ENCODE assay signal across 21 cellular contexts in genomic region chr20:25493748-25494505, GRCh38.
"Had no signal": no experiment of that assay in that cellular context is flagged by ENCODE, and none has a peak within 500 bp of the region (broad histone marks: within the 10 kb centered on the region; RNA-seq: fewer than 3 reads in every experiment).

No MANE protein-coding gene starts in this region.

- H3K4me1 ChIP-seq: lower lobe of right lung, sigmoid colon, thyroid gland had no signal

- H3K27me3 Mint-ChIP-seq: activated naive CD8-positive, alpha-beta T cell treated with anti-CD3 and anti-CD28 coated beads, Interleukin-2, amount 10 ng/mL, durations not matched to agents 7 days and 5 days; effector memory CD8-positive, alpha-beta T cell had no signal

- H3K36me3 ChIP-seq: lower lobe of right lung, ovary had no signal

- FAIRE-seq: urothelium cell line had no signal

- H3K27ac ChIP-seq: epithelial cell of prostate, lower lobe of right lung, ovary, sigmoid colon, thyroid gland, WERI-Rb-1 had no signal

- H3K9me3 ChIP-seq: lower lobe of right lung, ovary, sigmoid colon, thyroid gland had no signal

- H3K36me3 Mint-ChIP-seq: activated naive CD8-positive, alpha-beta T cell treated with anti-CD3 and anti-CD28 coated beads, Interleukin-2, amount 10 ng/mL, durations not matched to agents 7 days and 5 days; stimulated activated memory B cell treated with anti-CD40 and anti-IgM and Interleukin-4, amounts not matched to agents 10 μg/mL and 1 μg/mL and 100 μg/mL, for 72 hours had no signal

- H3K4me3 ChIP-seq: lower lobe of right lung, ovary, sigmoid colon, thyroid gland had no signal

- DNase-seq: activated CD4-positive, alpha-beta T cell treated with anti-CD3 and anti-CD28 coated beads, Interleukin-2, amount 50 U/mL, for 48 hours; activated naive CD8-positive, alpha-beta T cell treated with anti-CD3 and anti-CD28 coated beads, Interleukin-2, amount 10 ng/mL, durations not matched to agents 7 days and 5 days; activated T-cell treated with anti-CD3 and anti-CD28 coated beads for 4 hours; amygdala; caudate nucleus; effector memory CD8-positive, alpha-beta T cell; foreskin fibroblast; hippocampal formation; islet precursor cell; lower lobe of right lung; sigmoid colon; stimulated activated CD4-positive, alpha-beta T cell treated with anti-CD3 and anti-CD28 coated beads, Interleukin-4, amount 100 ng/mL, for 4 hours; SW 1271; T-helper 2 cell; thyroid gland; WERI-Rb-1 had no signal

- ATAC-seq: effector memory CD8-positive, alpha-beta T cell; lower lobe of right lung; stimulated activated memory B cell treated with anti-CD40 and anti-IgM and Interleukin-4, amounts not matched to agents 10 μg/mL and 1 μg/mL and 100 μg/mL, for 72 hours had no signal

- H3K9me3 Mint-ChIP-seq: activated naive CD8-positive, alpha-beta T cell treated with anti-CD3 and anti-CD28 coated beads, Interleukin-2, amount 10 ng/mL, durations not matched to agents 7 days and 5 days; activated T-helper 1 cell treated with anti-CD3 and anti-CD28 coated beads, Interleukin-12 subunit alpha, Interleukin-12 subunit beta, Interleukin-2, Interleukin-4 antibody, amounts not matched to agents 30 ng/mL and 10 ng/mL and 1 ng/mL, durations not matched to agents 14 hours and 24 hours and 36 hours; effector memory CD8-positive, alpha-beta T cell; stimulated activated memory B cell treated with anti-CD40 and anti-IgM and Interleukin-4, amounts not matched to agents 10 μg/mL and 1 μg/mL and 100 μg/mL, for 72 hours had no signal

- H3K4me1 Mint-ChIP-seq: activated naive CD8-positive, alpha-beta T cell treated with anti-CD3 and anti-CD28 coated beads, Interleukin-2, amount 10 ng/mL, durations not matched to agents 7 days and 5 days; stimulated activated memory B cell treated with anti-CD40 and anti-IgM and Interleukin-4, amounts not matched to agents 10 μg/mL and 1 μg/mL and 100 μg/mL, for 72 hours had no signal

- H3K27ac Mint-ChIP-seq: activated naive CD8-positive, alpha-beta T cell treated with anti-CD3 and anti-CD28 coated beads, Interleukin-2, amount 10 ng/mL, durations not matched to agents 7 days and 5 days; activated T-helper 1 cell treated with anti-CD3 and anti-CD28 coated beads, Interleukin-12 subunit alpha, Interleukin-12 subunit beta, Interleukin-2, Interleukin-4 antibody, amounts not matched to agents 30 ng/mL and 10 ng/mL and 1 ng/mL, durations not matched to agents 14 hours and 24 hours and 36 hours; effector memory CD8-positive, alpha-beta T cell; stimulated activated memory B cell treated with anti-CD40 and anti-IgM and Interleukin-4, amounts not matched to agents 10 μg/mL and 1 μg/mL and 100 μg/mL, for 72 hours had no signal

- H3K27me3 ChIP-seq: ovary, sigmoid colon, thyroid gland had no signal

- H3K4me3 Mint-ChIP-seq: activated naive CD8-positive, alpha-beta T cell treated with anti-CD3 and anti-CD28 coated beads, Interleukin-2, amount 10 ng/mL, durations not matched to agents 7 days and 5 days; activated T-helper 1 cell treated with anti-CD3 and anti-CD28 coated beads, Interleukin-12 subunit alpha, Interleukin-12 subunit beta, Interleukin-2, Interleukin-4 antibody, amounts not matched to agents 30 ng/mL and 10 ng/mL and 1 ng/mL, durations not matched to agents 14 hours and 24 hours and 36 hours; effector memory CD8-positive, alpha-beta T cell; stimulated activated memory B cell treated with anti-CD40 and anti-IgM and Interleukin-4, amounts not matched to agents 10 μg/mL and 1 μg/mL and 100 μg/mL, for 72 hours had no signal
